Comparison of ENCODE assay signal across 9 cellular contexts in genomic region chr14:67137744-67138371, GRCh38. TPM values are rescaled to one million over a fixed set of nuclear protein-coding genes. Genes with fewer than 3 reads are reported as not detected.
A peak's percentile ranks its signal among the peaks of the same experiment; 100 is the strongest.
DNase-seq lines count a peak whose midpoint lies in the region; ATAC-seq, FAIRE-seq and TF ChIP-seq lines count a peak whose summit lies in the region.
"Had no signal": no experiment of that assay in that cellular context is flagged by ENCODE, and none has a peak within 500 bp of the region (broad histone marks: within the 10 kb centered on the region; RNA-seq: fewer than 3 reads in every experiment).

No MANE protein-coding gene starts in this region.

- H3K27me3 ChIP-seq in Caco-2 (replicated peaks; ENCODE audit: control insufficient read depth, insufficient read depth, low read length) (no peaks in the 10 kb centered on the region), ascending aorta (no peaks in the 10 kb centered on the region), liver (ENCODE audit: control insufficient read depth in 4 of 4, insufficient read depth in 4 of 4, low read length in 3 of 4) (no peaks in the 10 kb centered on the region)

- no peaks in the 10 kb centered on the region for H3K4me1 Mint-ChIP-seq in Caco-2 (ENCODE audit: low read depth, unreplicated experiment)
- peaks cover 29% of the 10 kb centered on the region for H3K4me1 Mint-ChIP-seq in activated T-cell treated with anti-CD3 and anti-CD28 coated beads, Interleukin-2, amount 50 U/mL, for 72 hours (ENCODE audit: low read depth)

- TF ChIP-seq RAD21 in liver (IDR thresholded peaks at IDR 0.05), result peak; percentile 63 to 66

- POLR2A ChIA-PET in Caco-2 (lab: Charles Lee), result no interaction called here

- no peak overlapping the region for H3K27ac Mint-ChIP-seq in Caco-2 (ENCODE audit: unreplicated experiment)
- no peak overlapping the region for H3K27ac Mint-ChIP-seq in activated T-cell treated with anti-CD3 and anti-CD28 coated beads, Interleukin-2, amount 50 U/mL, for 72 hours

- H3K9me3 ChIP-seq in Caco-2, result no peaks in the 10 kb centered on the region
- no peaks in the 10 kb centered on the region for H3K9me3 ChIP-seq in ascending aorta
- H3K9me3 ChIP-seq in liver (ENCODE audit: control insufficient read depth in 4 of 4, low read length in 3 of 4), result no peaks in the 10 kb centered on the region

- no peaks in the 10 kb centered on the region for H3K36me3 ChIP-seq in Caco-2 (ENCODE audit: control insufficient read depth, insufficient read depth, low read length)
- no peaks in the 10 kb centered on the region for H3K36me3 ChIP-seq in ascending aorta
- H3K36me3 ChIP-seq in liver (ENCODE audit: control insufficient read depth in 4 of 4, insufficient read depth in 3 of 4, low read depth in 1 of 4, low read length in 3 of 4), result peaks cover 1 to 10% (median 4%) of the 10 kb centered on the region in 4 donors

- H3K9ac ChIP-seq in liver (ENCODE audit: low read depth in 1 of 2, low read length in 2 of 2), result no peak overlapping the region

- TF ChIP-seq POLR2A in H54 (IDR thresholded peaks at IDR 0.05; ENCODE audit: low read depth, low read length), result no peak

- no peaks in the 10 kb centered on the region for H3K27me3 Mint-ChIP-seq in Caco-2 (ENCODE audit: insufficient read depth, unreplicated experiment)
- no peaks in the 10 kb centered on the region for H3K27me3 Mint-ChIP-seq in activated T-cell treated with anti-CD3 and anti-CD28 coated beads, Interleukin-2, amount 50 U/mL, for 72 hours (ENCODE audit: low read depth)

- ATAC-seq in activated T-cell treated with anti-CD3 and anti-CD28 coated beads, Interleukin-2, amount 50 U/mL, for 72 hours (replicated peaks in 1 of 2), result no peak
- ATAC-seq in HG03196 (IDR thresholded peaks at IDR 0.05; ENCODE audit: unreplicated experiment), result no peak

- FAIRE-seq in H54 (lab: Jason Lieb, UNC), result no peak

- no peaks in the 10 kb centered on the region for H3K36me3 Mint-ChIP-seq in Caco-2 (ENCODE audit: insufficient read depth, unreplicated experiment)
- H3K36me3 Mint-ChIP-seq in activated T-cell treated with anti-CD3 and anti-CD28 coated beads, Interleukin-2, amount 50 U/mL, for 72 hours (ENCODE audit: insufficient read depth in 2 of 2), result peaks cover 0 to 1% of the 10 kb centered on the region in 2 donors

- H3K4me3 Mint-ChIP-seq in Caco-2 (ENCODE audit: unreplicated experiment), result no peak overlapping the region
- no peak overlapping the region for H3K4me3 Mint-ChIP-seq in activated T-cell treated with anti-CD3 and anti-CD28 coated beads, Interleukin-2, amount 50 U/mL, for 72 hours

- CTCF ChIA-PET in Caco-2 (lab: Charles Lee), result no interaction called here

- intact Hi-C loops in Caco-2 (cut with micrococcal nuclease; ENCODE audit: unreplicated experiment), result loop anchor here (1.0 to 10.0 kb wide), 4 partner anchors 223 to 643 kb away; no protein-coding TSS in a partner anchor
- intact Hi-C loops in ascending aorta (cut with DNase I), result no loop called here

- BruUV-seq in Caco-2 (replicated peaks; lab: Mats Ljungman, UMichigan), result no TSS peak

- H3K9me3 Mint-ChIP-seq in Caco-2 (ENCODE audit: unreplicated experiment), result no peaks in the 10 kb centered on the region
- no peaks in the 10 kb centered on the region for H3K9me3 Mint-ChIP-seq in activated T-cell treated with anti-CD3 and anti-CD28 coated beads, Interleukin-2, amount 50 U/mL, for 72 hours

- TF ChIP-seq CTCF in Caco-2 (IDR thresholded peaks at IDR 0.05; ENCODE audit: insufficient read depth in 1 of 2, low read depth in 1 of 2, low read length in 1 of 2, severe bottlenecking in 1 of 2, unreplicated experiment in 1 of 2), result peak; percentile 40 to 55
- peak in 2 of 3 experiments; percentile 7 to 20 for TF ChIP-seq CTCF in ascending aorta (IDR thresholded peaks at IDR 0.05)
- peak; percentile 19 for TF ChIP-seq CTCF in liver (IDR thresholded peaks at IDR 0.05; ENCODE audit: low read depth, low read length, missing input control)
- no peak for TF ChIP-seq CTCF in coronary artery (IDR thresholded peaks at IDR 0.05)

- H3K4me1 ChIP-seq in Caco-2 (no peaks in the 10 kb centered on the region), ascending aorta (no peaks in the 10 kb centered on the region), liver (ENCODE audit: control insufficient read depth in 4 of 4, insufficient read depth in 4 of 4, low read length in 3 of 4) (no peaks in the 10 kb centered on the region)

- no peak overlapping the region for H3K27ac ChIP-seq in ascending aorta
- H3K27ac ChIP-seq in liver (ENCODE audit: low read depth in 1 of 2, low read length in 2 of 2), result no peak overlapping the region
- H3K27ac ChIP-seq in coronary artery, result no peak overlapping the region

- DNase-seq in Caco-2 (no peak), ascending aorta (ENCODE audit: low spot score in 2 of 2) (no peak), coronary artery (ENCODE audit: low spot score) (no peak), H54 (ENCODE audit: insufficient read length, low spot score) (no peak)
- peak; percentile 7 for DNase-seq in Jurkat, Clone E6-1 (ENCODE audit: low read depth, low spot score)
- no peak for DNase-seq in activated T-cell treated with anti-CD3 and anti-CD28 coated beads, Interleukin-2, amount 50 U/mL, for 72 hours
- DNase-seq: occipital lobe had no signal

- no peak overlapping the region for H3K4me3 ChIP-seq in Caco-2 (ENCODE audit: low read depth, low read length)
- no peak overlapping the region for H3K4me3 ChIP-seq in Jurkat, Clone E6-1 (ENCODE audit: low read length)
- no peak overlapping the region for H3K4me3 ChIP-seq in ascending aorta
- H3K4me3 ChIP-seq in liver (ENCODE audit: low read depth in 1 of 3, low read length in 3 of 3), result no peak overlapping the region
- no peak overlapping the region for H3K4me3 ChIP-seq in coronary artery

TF ChIP-seq in liver, 16 proteins besides CTCF, POLR2A, EP300 and RAD21:
- no peak for TF ChIP-seq ATF3 (IDR thresholded peaks at IDR 0.05)
- TF ChIP-seq YY1 (IDR thresholded peaks at IDR 0.05), result no peak
- TF ChIP-seq FOXA1 (IDR thresholded peaks at IDR 0.05), result no peak
- TF ChIP-seq TAF1 (conservative IDR thresholded peaks at IDR 0.05), result no peak
- TF ChIP-seq RXRA (IDR thresholded peaks at IDR 0.05), result no peak
- no peak for TF ChIP-seq HNF4A (conservative IDR thresholded peaks at IDR 0.05)

RNA-seq across cellular contexts. Expression of gene GARIN2, which starts 51.4 kb away (rescaled TPM):
- total RNA-seq in Caco-2 (2022) (not detected in 2 replicates), ascending aorta (not detected), liver (under 1 TPM in 1 of 2 donors, not detected in 1; 0.59 TPM)
- polyA plus RNA-seq in Jurkat, Clone E6-1 (2012; ENCODE audit: insufficient read depth, insufficient read length), result not detected
- under 1 TPM in 1 of 2 donors, not detected in 1; 0.24 TPM for polyA plus RNA-seq in liver
- total RNA-seq in activated T-cell treated with anti-CD3 and anti-CD28 coated beads, Interleukin-2, amount 50 U/mL, for 72 hours, result not detected
